In genomic region chr22:29782061-29782845, GRCh38 we compare ENCODE assay signal across 9 cellular contexts. TPM values are rescaled to one million over a fixed set of nuclear protein-coding genes. Genes with fewer than 3 reads are reported as not detected.
DNase-seq lines count a peak whose midpoint lies in the region; ATAC-seq, FAIRE-seq and TF ChIP-seq lines count a peak whose summit lies in the region.
"Had no signal": no experiment of that assay in that cellular context is flagged by ENCODE, and none has a peak within 500 bp of the region (broad histone marks: within the 10 kb centered on the region; RNA-seq: fewer than 3 reads in every experiment).

No MANE protein-coding gene starts in this region.

- H3K36me3 ChIP-seq in muscle layer of duodenum (ENCODE audit: control insufficient read depth in 1 of 2, insufficient read depth in 2 of 2, low read length in 2 of 2) (no peaks in the 10 kb centered on the region), upper lobe of left lung (peaks cover 0 to 1% (median 0%) of the 10 kb centered on the region in 4 donors)

- no peak for TF ChIP-seq CTCF in RWPE1 (conservative IDR thresholded peaks at IDR 0.05; ENCODE audit: low read depth)
- TF ChIP-seq CTCF in upper lobe of left lung (IDR thresholded peaks at IDR 0.05), result no peak
- no peak for TF ChIP-seq CTCF in D721Med (IDR thresholded peaks at IDR 0.05; ENCODE audit: insufficient read depth, missing control alignments)

- H3K9me3 ChIP-seq in muscle layer of duodenum (ENCODE audit: control insufficient read depth in 1 of 2, low read length in 2 of 2) (no peaks in the 10 kb centered on the region), upper lobe of left lung (no peaks in the 10 kb centered on the region)

- no peak for DNase-seq in RWPE1 (ENCODE audit: low spot score)
- peak; percentile 59 for DNase-seq in fibroblast of gingiva (ENCODE audit: low read depth)
- DNase-seq in upper lobe of left lung, result peak in 1 of 2 donors; percentile 75
- no peak for DNase-seq in germinal center (ENCODE audit: low spot score)
- DNase-seq in D721Med (ENCODE audit: insufficient read length, low spot score), result no peak
- DNase-seq: islet precursor cell had no signal

- H3K4me3 ChIP-seq in muscle layer of duodenum (ENCODE audit: low read depth in 1 of 2, low read length in 2 of 2) (no peak overlapping the region), upper lobe of left lung (no peak overlapping the region)

- TF ChIP-seq POLR2A in upper lobe of left lung (IDR thresholded peaks at IDR 0.05), result no peak

- no peak for FAIRE-seq in D721Med (lab: Jason Lieb, UNC)

- H3K27ac ChIP-seq in RWPE1, result peak overlapping the region; percentile 72
- peak overlapping the region; percentile 54 for H3K27ac ChIP-seq in muscle layer of duodenum (ENCODE audit: low read length)
- H3K27ac ChIP-seq in upper lobe of left lung, result peak overlapping the region in 2 of 4 donors; percentile 26 to 28

- H3K27me3 ChIP-seq in muscle layer of duodenum (ENCODE audit: low read depth, low read length), result no peaks in the 10 kb centered on the region
- no peaks in the 10 kb centered on the region for H3K27me3 ChIP-seq in upper lobe of left lung

- WGBS in upper lobe of left lung, 2 donors, result 60 to 68% methylated on average over 5 to 7 of the region's 7 CpGs

- CTCF ChIA-PET in RWPE1 (lab: Yijun Ruan, JAX), result no interaction called here

- H3K4me1 ChIP-seq in muscle layer of duodenum (ENCODE audit: control insufficient read depth in 1 of 2, insufficient read depth in 2 of 2, low read length in 2 of 2), result peaks cover 8 to 24% of the 10 kb centered on the region in 2 donors
- peaks cover 4 to 21% (median 18%) of the 10 kb centered on the region in 4 donors for H3K4me1 ChIP-seq in upper lobe of left lung

- POLR2A ChIA-PET in RWPE1 (lab: Yijun Ruan, JAX; ENCODE audit: low non-redundant PET), result no interaction called here

- no peak for TF ChIP-seq EP300 in upper lobe of left lung (IDR thresholded peaks at IDR 0.05)

- ATAC-seq in upper lobe of left lung (ENCODE audit: low FRiP score in 2 of 2), result peak; percentile 48 to 62
- ATAC-seq in GM18511 (IDR thresholded peaks at IDR 0.05; ENCODE audit: unreplicated experiment), result no peak
- no peak for ATAC-seq in GM19463 (IDR thresholded peaks at IDR 0.05; ENCODE audit: unreplicated experiment)

RNA-seq across cellular contexts. Expression of gene UQCR10, which starts 15.1 kb away (rescaled TPM):
- 100 to 1,000 TPM in 2 of 6 donors, 10 to 100 TPM in 4; 50.5 to 107 (median 78.2) TPM for total RNA-seq in upper lobe of left lung

RNA-seq across cellular contexts. Expression of gene ZMAT5, which starts 15.4 kb away (rescaled TPM):
- 10 to 100 TPM in 5 of 6 donors, 1 to 10 TPM in 1; 9.4 to 24.4 (median 22.4) TPM for total RNA-seq in upper lobe of left lung

RNA-seq across cellular contexts. Expression of gene ASCC2, which starts 55.8 kb away (rescaled TPM):
- 100 to 1,000 TPM in 1 of 6 donors, 10 to 100 TPM in 5; 42.3 to 129 (median 64.3) TPM for total RNA-seq in upper lobe of left lung

Comparison
In these comparisons a context has a peak if more than half of its experiments do, and no peak if none do; other contexts are left out.
1. ATAC-seq: peak in upper lobe of left lung (2 of 2); none in GM18511 (single experiment) and GM19463 (single experiment).